1 cellular context compared by ENCODE assay signal in the genomic region with DNA sequence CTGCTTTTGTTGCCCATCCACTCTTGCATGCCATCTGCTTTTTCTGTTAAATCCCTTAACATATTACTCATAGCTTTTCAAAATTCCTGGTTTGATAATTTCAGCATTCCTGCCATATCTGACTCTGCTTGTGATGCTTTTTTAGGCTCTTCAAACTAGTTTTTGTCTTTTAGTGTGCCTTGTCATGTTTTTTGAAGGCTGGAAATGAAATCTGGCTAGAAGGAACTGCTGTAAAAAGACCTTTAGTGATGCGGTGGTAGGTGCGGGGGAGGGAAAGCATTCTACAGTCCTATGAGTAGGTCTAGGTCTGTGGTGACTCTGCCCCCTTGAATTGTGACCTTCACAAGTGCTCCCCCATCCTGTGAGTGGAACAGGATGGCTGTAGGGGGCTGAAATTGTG.
TF ChIP-seq lines count a peak whose summit lies in the region.

No MANE protein-coding gene starts in this region.

TF ChIP-seq in GM23338, 12 proteins besides CTCF, POLR2A, EP300 and RAD21 (continued from another document):
- TF ChIP-seq, protein P1, sequence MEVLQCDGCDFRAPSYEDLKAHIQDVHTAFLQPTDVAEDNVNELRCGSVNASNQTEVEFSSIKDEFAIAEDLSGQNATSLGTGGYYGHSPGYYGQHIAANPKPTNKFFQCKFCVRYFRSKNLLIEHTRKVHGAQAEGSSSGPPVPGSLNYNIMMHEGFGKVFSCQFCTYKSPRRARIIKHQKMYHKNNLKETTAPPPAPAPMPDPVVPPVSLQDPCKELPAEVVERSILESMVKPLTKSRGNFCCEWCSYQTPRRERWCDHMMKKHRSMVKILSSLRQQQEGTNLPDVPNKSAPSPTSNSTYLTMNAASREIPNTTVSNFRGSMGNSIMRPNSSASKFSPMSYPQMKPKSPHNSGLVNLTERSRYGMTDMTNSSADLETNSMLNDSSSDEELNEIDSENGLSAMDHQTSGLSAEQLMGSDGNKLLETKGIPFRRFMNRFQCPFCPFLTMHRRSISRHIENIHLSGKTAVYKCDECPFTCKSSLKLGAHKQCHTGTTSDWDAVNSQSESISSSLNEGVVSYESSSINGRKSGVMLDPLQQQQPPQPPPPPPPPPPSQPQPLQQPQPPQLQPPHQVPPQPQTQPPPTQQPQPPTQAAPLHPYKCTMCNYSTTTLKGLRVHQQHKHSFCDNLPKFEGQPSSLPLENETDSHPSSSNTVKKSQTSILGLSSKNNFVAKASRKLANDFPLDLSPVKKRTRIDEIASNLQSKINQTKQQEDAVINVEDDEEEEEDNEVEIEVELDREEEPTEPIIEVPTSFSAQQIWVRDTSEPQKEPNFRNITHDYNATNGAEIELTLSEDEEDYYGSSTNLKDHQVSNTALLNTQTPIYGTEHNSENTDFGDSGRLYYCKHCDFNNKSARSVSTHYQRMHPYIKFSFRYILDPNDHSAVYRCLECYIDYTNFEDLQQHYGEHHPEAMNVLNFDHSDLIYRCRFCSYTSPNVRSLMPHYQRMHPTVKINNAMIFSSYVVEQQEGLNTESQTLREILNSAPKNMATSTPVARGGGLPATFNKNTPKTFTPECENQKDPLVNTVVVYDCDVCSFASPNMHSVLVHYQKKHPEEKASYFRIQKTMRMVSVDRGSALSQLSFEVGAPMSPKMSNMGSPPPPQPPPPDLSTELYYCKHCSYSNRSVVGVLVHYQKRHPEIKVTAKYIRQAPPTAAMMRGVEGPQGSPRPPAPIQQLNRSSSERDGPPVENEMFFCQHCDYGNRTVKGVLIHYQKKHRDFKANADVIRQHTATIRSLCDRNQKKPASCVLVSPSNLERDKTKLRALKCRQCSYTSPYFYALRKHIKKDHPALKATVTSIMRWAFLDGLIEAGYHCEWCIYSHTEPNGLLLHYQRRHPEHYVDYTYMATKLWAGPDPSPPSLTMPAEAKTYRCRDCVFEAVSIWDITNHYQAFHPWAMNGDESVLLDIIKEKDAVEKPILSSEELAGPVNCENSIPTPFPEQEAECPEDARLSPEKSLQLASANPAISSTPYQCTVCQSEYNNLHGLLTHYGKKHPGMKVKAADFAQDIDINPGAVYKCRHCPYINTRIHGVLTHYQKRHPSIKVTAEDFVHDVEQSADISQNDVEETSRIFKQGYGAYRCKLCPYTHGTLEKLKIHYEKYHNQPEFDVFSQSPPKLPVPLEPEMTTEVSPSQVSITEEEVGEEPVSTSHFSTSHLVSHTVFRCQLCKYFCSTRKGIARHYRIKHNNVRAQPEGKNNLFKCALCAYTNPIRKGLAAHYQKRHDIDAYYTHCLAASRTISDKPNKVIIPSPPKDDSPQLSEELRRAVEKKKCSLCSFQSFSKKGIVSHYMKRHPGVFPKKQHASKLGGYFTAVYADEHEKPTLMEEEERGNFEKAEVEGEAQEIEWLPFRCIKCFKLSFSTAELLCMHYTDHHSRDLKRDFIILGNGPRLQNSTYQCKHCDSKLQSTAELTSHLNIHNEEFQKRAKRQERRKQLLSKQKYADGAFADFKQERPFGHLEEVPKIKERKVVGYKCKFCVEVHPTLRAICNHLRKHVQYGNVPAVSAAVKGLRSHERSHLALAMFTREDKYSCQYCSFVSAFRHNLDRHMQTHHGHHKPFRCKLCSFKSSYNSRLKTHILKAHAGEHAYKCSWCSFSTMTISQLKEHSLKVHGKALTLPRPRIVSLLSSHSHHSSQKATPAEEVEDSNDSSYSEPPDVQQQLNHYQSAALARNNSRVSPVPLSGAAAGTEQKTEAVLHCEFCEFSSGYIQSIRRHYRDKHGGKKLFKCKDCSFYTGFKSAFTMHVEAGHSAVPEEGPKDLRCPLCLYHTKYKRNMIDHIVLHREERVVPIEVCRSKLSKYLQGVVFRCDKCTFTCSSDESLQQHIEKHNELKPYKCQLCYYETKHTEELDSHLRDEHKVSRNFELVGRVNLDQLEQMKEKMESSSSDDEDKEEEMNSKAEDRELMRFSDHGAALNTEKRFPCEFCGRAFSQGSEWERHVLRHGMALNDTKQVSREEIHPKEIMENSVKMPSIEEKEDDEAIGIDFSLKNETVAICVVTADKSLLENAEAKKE (CRISPR knock-in tag; IDR thresholded peaks at IDR 0.05) = no peak
